ENCODE assay signal across 1 cellular context in the genomic region with DNA sequence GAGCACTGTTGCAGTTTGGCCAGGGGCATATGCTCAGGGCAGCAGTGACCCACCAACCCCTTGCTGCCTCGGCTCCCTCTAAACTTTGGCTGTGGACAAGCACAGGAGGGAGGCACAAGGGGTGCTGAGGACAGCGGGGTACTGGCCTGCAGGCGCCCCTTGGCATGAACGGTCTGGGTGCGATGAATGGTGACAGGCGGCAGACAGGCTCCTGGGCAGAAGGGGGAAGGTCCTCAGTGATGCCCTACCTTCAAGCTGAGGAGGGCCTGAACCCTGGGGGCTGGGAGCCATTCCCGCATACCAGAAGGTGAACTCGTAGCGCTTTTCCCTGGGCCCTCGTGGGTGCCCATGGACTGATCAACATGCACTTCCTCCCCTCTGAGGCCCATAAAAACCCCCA.
TF ChIP-seq lines count a peak whose summit lies in the region.

No MANE protein-coding gene starts in this region.

TF ChIP-seq in IMR-90, 13 proteins besides CTCF, POLR2A, EP300 and RAD21 (continued from another document):
- TF ChIP-seq MXI1 (IDR thresholded peaks at IDR 0.05; ENCODE audit: borderline replicate concordance, low read depth, low read length) (no peak), BHLHE40 (IDR thresholded peaks at IDR 0.05; ENCODE audit: low read depth, low read length) (no peak), CEBPB (IDR thresholded peaks at IDR 0.05; ENCODE audit: low read depth, low read length) (no peak), MAZ (IDR thresholded peaks at IDR 0.05; ENCODE audit: borderline replicate concordance, low read depth, low read length) (no peak)
- TF ChIP-seq, protein P1, sequence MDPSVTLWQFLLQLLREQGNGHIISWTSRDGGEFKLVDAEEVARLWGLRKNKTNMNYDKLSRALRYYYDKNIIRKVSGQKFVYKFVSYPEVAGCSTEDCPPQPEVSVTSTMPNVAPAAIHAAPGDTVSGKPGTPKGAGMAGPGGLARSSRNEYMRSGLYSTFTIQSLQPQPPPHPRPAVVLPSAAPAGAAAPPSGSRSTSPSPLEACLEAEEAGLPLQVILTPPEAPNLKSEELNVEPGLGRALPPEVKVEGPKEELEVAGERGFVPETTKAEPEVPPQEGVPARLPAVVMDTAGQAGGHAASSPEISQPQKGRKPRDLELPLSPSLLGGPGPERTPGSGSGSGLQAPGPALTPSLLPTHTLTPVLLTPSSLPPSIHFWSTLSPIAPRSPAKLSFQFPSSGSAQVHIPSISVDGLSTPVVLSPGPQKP (IDR thresholded peaks at IDR 0.05; ENCODE audit: borderline replicate concordance, low read depth, low read length): no peak
